8 cellular contexts compared by ENCODE assay signal in the genomic region with DNA sequence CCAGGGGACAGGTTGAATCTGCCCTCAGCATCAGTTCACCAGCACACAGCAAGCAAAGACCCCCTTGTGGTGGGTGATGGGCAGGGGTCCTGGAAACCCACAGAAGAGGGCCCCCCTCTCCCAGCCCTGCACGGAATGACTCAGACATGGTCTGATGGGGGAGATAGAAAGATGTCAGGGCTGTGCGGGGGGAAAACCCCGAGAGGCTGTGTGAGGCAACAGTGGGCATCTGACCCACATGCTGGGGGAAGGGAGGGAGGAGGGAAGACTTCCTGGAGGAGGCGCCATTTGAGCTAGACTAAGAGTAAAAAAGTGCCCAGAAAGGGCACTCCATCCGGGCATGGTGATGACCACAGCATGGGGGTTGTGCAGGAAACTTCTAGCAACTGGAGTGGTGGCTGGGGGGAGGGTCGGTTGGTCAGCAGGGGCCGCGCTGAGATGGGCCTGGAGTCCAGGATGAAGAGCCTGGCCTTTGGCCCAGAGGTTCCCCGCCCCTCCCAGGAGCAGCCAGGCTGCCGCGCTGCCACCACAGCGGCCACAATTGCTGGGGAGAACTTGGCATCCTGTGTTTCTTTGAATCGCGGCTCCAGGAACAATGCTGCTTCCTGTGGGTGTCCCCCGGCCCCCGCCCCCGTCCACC. TPM values are rescaled to one million over a fixed set of nuclear protein-coding genes. Genes with fewer than 3 reads are reported as not detected.
A peak's percentile ranks its signal among the peaks of the same experiment; 100 is the strongest.
DNase-seq lines count a peak whose midpoint lies in the region; ATAC-seq, FAIRE-seq and TF ChIP-seq lines count a peak whose summit lies in the region.

No MANE protein-coding gene starts in this region.

- no peaks in the 10 kb centered on the region for H3K9me3 Mint-ChIP-seq in IgD-negative memory B cell
- no peaks in the 10 kb centered on the region for H3K9me3 Mint-ChIP-seq in activated CD8-positive, alpha-beta T cell treated with anti-CD3 and anti-CD28 coated beads, Interleukin-2, amount 10 ng/mL, durations not matched to agents 7 days and 5 days (ENCODE audit: insufficient read depth)

- H3K4me3 ChIP-seq in AG09309 (ENCODE audit: control insufficient read depth, low read depth, low read length) (peak overlapping the region; percentile 62), endothelial cell of umbilical vein (replicated peaks in 1 of 3; ENCODE audit: insufficient read depth in 1 of 3, low read depth in 1 of 3, low read length in 3 of 3) (peak overlapping the region in 2 of 3 experiments; percentile 37 to 43), pancreas (peak overlapping the region; percentile 57 to 80 (median 76))

- FAIRE-seq in endothelial cell of umbilical vein (lab: Jason Lieb, UNC), result peak; percentile 92
- FAIRE-seq in pancreas (lab: Jason Lieb, UNC), result no peak

- H3K36me3 ChIP-seq in endothelial cell of umbilical vein (ENCODE audit: control insufficient read depth in 2 of 2, extremely low read depth in 1 of 2, insufficient read depth in 2 of 2, low read length in 2 of 2) (no peaks in the 10 kb centered on the region), pancreas (peaks cover 0 to 9% (median 0%) of the 10 kb centered on the region in 3 donors)

- H3K36me3 Mint-ChIP-seq in IgD-negative memory B cell, result peaks cover 7% of the 10 kb centered on the region
- peaks cover 43% of the 10 kb centered on the region for H3K36me3 Mint-ChIP-seq in activated CD8-positive, alpha-beta T cell treated with anti-CD3 and anti-CD28 coated beads, Interleukin-2, amount 10 ng/mL, durations not matched to agents 7 days and 5 days (ENCODE audit: low read depth)

- peak overlapping the region; percentile 38 for H3K9ac ChIP-seq in endothelial cell of umbilical vein (replicated peaks; ENCODE audit: extremely low read depth, insufficient read depth, low read length)

- peak overlapping the region; percentile 94 to 97 (median 96) for H3K4me3 Mint-ChIP-seq in IgD-negative memory B cell
- peak overlapping the region; percentile 98 for H3K4me3 Mint-ChIP-seq in activated CD8-positive, alpha-beta T cell treated with anti-CD3 and anti-CD28 coated beads, Interleukin-2, amount 10 ng/mL, durations not matched to agents 7 days and 5 days

- dilution Hi-C loops in endothelial cell of umbilical vein (cut with MboI; ENCODE audit: extremely low pct_ligation_motif_present, low sequenced_read_pairs), result no loop called here

- intact Hi-C loops in endothelial cell of umbilical vein (cut with micrococcal nuclease) (loop anchor here (1.0 to 10.0 kb wide), 5 partner anchors 7 to 120 kb away; a partner anchor contains a TSS), pancreas (cut with DNase I) (no loop called here)

- peak overlapping the region; percentile 84 to 89 (median 89) for H3K27ac Mint-ChIP-seq in IgD-negative memory B cell
- peak overlapping the region; percentile 93 for H3K27ac Mint-ChIP-seq in activated CD8-positive, alpha-beta T cell treated with anti-CD3 and anti-CD28 coated beads, Interleukin-2, amount 10 ng/mL, durations not matched to agents 7 days and 5 days

- peak; percentile 31 for ATAC-seq in activated CD8-positive, alpha-beta T cell treated with anti-CD3 and anti-CD28 coated beads, Interleukin-2, amount 10 ng/mL, durations not matched to agents 7 days and 5 days
- no peak for ATAC-seq in pancreas
- ATAC-seq in GM21529 (IDR thresholded peaks at IDR 0.05; ENCODE audit: unreplicated experiment), result no peak

- H3K27ac ChIP-seq in endothelial cell of umbilical vein (ENCODE audit: insufficient read depth, low read depth, low read length) (peak overlapping the region; percentile 60), pancreas (peak overlapping the region; percentile 84 to 94 (median 87))

- H2AFZ ChIP-seq in endothelial cell of umbilical vein (ENCODE audit: low read depth, low read length), result peak overlapping the region; percentile 46

- H3K4me1 Mint-ChIP-seq in IgD-negative memory B cell, result peaks cover 11 to 23% (median 23%) of the 10 kb centered on the region in 3 donors
- H3K4me1 Mint-ChIP-seq in activated CD8-positive, alpha-beta T cell treated with anti-CD3 and anti-CD28 coated beads, Interleukin-2, amount 10 ng/mL, durations not matched to agents 7 days and 5 days (ENCODE audit: low read depth), result peaks cover 45% of the 10 kb centered on the region

- whole genome bisulfite sequencing in pancreas, 2 donors, result 13% methylated on average over 13 to 17 of the region's 17 CpGs

- CTCF ChIA-PET in activated CD8-positive, alpha-beta T cell treated with anti-CD3 and anti-CD28 coated beads, Interleukin-2, amount 10 ng/mL, durations not matched to agents 7 days and 5 days (lab: Charles Lee), result interaction anchor here (0.6 to 1.8 kb wide), 5 partner anchors 11 to 189 kb away, joined by 3 to 7 read pairs (median 3); no protein-coding TSS in a partner anchor
- CTCF ChIA-PET in endothelial cell of umbilical vein (lab: Charles Lee), result interaction anchor here (0.6 to 1.4 kb wide), 3 partner anchors 29 to 70 kb away, joined by 3 to 4 read pairs (median 3); no protein-coding TSS in a partner anchor

- H3K9me1 ChIP-seq in endothelial cell of umbilical vein (replicated peaks; ENCODE audit: control insufficient read depth, extremely low read depth, insufficient read depth, low read length), result no peaks in the 10 kb centered on the region

- TF ChIP-seq CTCF in AG09309 (IDR thresholded peaks at IDR 0.05; ENCODE audit: control insufficient read depth, insufficient read depth, low read depth, low read length, missing control alignments), result no peak
- no peak for TF ChIP-seq CTCF in endothelial cell of umbilical vein (IDR thresholded peaks at IDR 0.05; ENCODE audit: extremely low read depth in 1 of 2, insufficient read depth in 1 of 2, low read depth in 1 of 2, low read length in 2 of 2)
- no peak for TF ChIP-seq CTCF in pancreas (IDR thresholded peaks at IDR 0.05)

- H3K4me1 ChIP-seq in endothelial cell of umbilical vein (ENCODE audit: control insufficient read depth, extremely low read depth, insufficient read depth, low read length), result peaks cover 40% of the 10 kb centered on the region
- peaks cover 19 to 55% (median 41%) of the 10 kb centered on the region in 3 donors for H3K4me1 ChIP-seq in pancreas

- DNase-seq in AG09309 (ENCODE audit: low read depth) (no peak), endothelial cell of umbilical vein (ENCODE audit: low read depth, low spot score) (peak; percentile 48), pancreas (peak in 4 of 6 donors; percentile 43 to 69 (median 54)), NCI-H1092 (lab: John Stamatoyannopoulos, UW) (no peak), NCI-H2107 treated with DMSO at 0.1 percent for 48 hours (lab: John Stamatoyannopoulos, UW; ENCODE audit: unreplicated experiment) (no peak)
- DNase-seq in activated CD8-positive, alpha-beta T cell treated with anti-CD3 and anti-CD28 coated beads, Interleukin-2, amount 10 ng/mL, durations not matched to agents 7 days and 5 days, result peak; percentile 89

- POLR2A ChIA-PET in activated CD8-positive, alpha-beta T cell treated with anti-CD3 and anti-CD28 coated beads, Interleukin-2, amount 10 ng/mL, durations not matched to agents 7 days and 5 days (lab: Charles Lee), result interaction anchor here (1.0 to 5.1 kb wide), 4 partner anchors 8 to 131 kb away, joined by 3 to 57 read pairs (median 8); no protein-coding TSS in a partner anchor
- POLR2A ChIA-PET in endothelial cell of umbilical vein (lab: Charles Lee), result no interaction called here

- no peak for TF ChIP-seq POLR2A in endothelial cell of umbilical vein (IDR thresholded peaks at IDR 0.05; ENCODE audit: low read depth, low read length)

- no peaks in the 10 kb centered on the region for H3K27me3 Mint-ChIP-seq in IgD-negative memory B cell
- H3K27me3 Mint-ChIP-seq in activated CD8-positive, alpha-beta T cell treated with anti-CD3 and anti-CD28 coated beads, Interleukin-2, amount 10 ng/mL, durations not matched to agents 7 days and 5 days (ENCODE audit: low read depth), result no peaks in the 10 kb centered on the region

- H4K20me1 ChIP-seq in endothelial cell of umbilical vein (replicated peaks; ENCODE audit: control insufficient read depth, extremely low read depth, insufficient read depth, low read length), result no peaks in the 10 kb centered on the region

- no peaks in the 10 kb centered on the region for H3K9me3 ChIP-seq in endothelial cell of umbilical vein (replicated peaks; ENCODE audit: control insufficient read depth, insufficient read depth, low read length)
- no peaks in the 10 kb centered on the region for H3K9me3 ChIP-seq in pancreas

- H3K4me2 ChIP-seq in endothelial cell of umbilical vein (ENCODE audit: insufficient read depth, low read length), result peak overlapping the region; percentile 52

- no peaks in the 10 kb centered on the region for H3K27me3 ChIP-seq in endothelial cell of umbilical vein (ENCODE audit: control insufficient read depth in 2 of 2, insufficient read depth in 2 of 2, low read length in 2 of 2)
- H3K27me3 ChIP-seq in pancreas, result no peaks in the 10 kb centered on the region

- H3K79me2 ChIP-seq in endothelial cell of umbilical vein (ENCODE audit: control insufficient read depth, insufficient read depth, low read length), result no peaks in the 10 kb centered on the region

- no TSS peak for BruUV-seq in endothelial cell of umbilical vein (replicated peaks; lab: Mats Ljungman, UMichigan)

RNA-seq across cellular contexts. Expression of a gene that starts 2.5 kb away (rescaled TPM):
- polyA plus RNA-seq in IgD-negative memory B cell, result 1.7 TPM
- total RNA-seq in activated CD8-positive, alpha-beta T cell treated with anti-CD3 and anti-CD28 coated beads, Interleukin-2, amount 10 ng/mL, durations not matched to agents 7 days and 5 days, result 100 to 1,000 TPM; 134 to 136 TPM
- total RNA-seq in endothelial cell of umbilical vein, result 12.6 and 15.1 TPM in 2 replicates
- polyA plus RNA-seq in endothelial cell of umbilical vein, result 13.1 and 14.8 TPM in 2 replicates
- 8.3 and 11.9 TPM in 2 replicates for polyA plus RNA-seq in endothelial cell of umbilical vein (2011; cell fraction: cytosol; rRNA removed)
- polyA plus RNA-seq in endothelial cell of umbilical vein (2011; cell fraction: nucleus; rRNA removed), result 9.8 and 11.4 TPM in 2 replicates
- polyA plus RNA-seq in endothelial cell of umbilical vein (2012), result 2.4 and 3.1 TPM in 2 replicates
- 9.5 and 10.4 TPM in 2 replicates for polyA minus RNA-seq in endothelial cell of umbilical vein
- polyA minus RNA-seq in endothelial cell of umbilical vein (2011; cell fraction: cytosol; rRNA and poly(A)+ RNA removed), result 7.8 TPM
- polyA minus RNA-seq in endothelial cell of umbilical vein (2011; cell fraction: nucleus; rRNA and poly(A)+ RNA removed), result 6.2 and 13.7 TPM in 2 replicates
- total RNA-seq in pancreas, result 10 to 100 TPM; 28.2 to 66.8 (median 41.5) TPM
- polyA plus RNA-seq in pancreas, result 10 to 100 TPM; 37.2 to 42.1 TPM

RNA-seq across cellular contexts. Expression of a gene that starts 33.3 kb away (rescaled TPM):
- polyA plus RNA-seq in IgD-negative memory B cell (39.4 TPM), endothelial cell of umbilical vein (31.1 and 40.3 TPM in 2 replicates), pancreas (10 to 100 TPM; 44.7 to 54.4 TPM)
- 10 to 100 TPM; 39.4 to 40.7 TPM for total RNA-seq in activated CD8-positive, alpha-beta T cell treated with anti-CD3 and anti-CD28 coated beads, Interleukin-2, amount 10 ng/mL, durations not matched to agents 7 days and 5 days
- total RNA-seq in endothelial cell of umbilical vein (31.6 and 32.2 TPM in 2 replicates), pancreas (10 to 100 TPM; 11.8 to 18.1 (median 13.6) TPM)
- polyA plus RNA-seq in endothelial cell of umbilical vein (2011; cell fraction: cytosol; rRNA removed), result 17.5 and 24.9 TPM in 2 replicates
- polyA plus RNA-seq in endothelial cell of umbilical vein (2011; cell fraction: nucleus; rRNA removed), result 64.9 and 75.7 TPM in 2 replicates
- 22.1 and 23.0 TPM in 2 replicates for polyA plus RNA-seq in endothelial cell of umbilical vein (2012)
- 13.8 and 14.1 TPM in 2 replicates for polyA minus RNA-seq in endothelial cell of umbilical vein
- 29.8 TPM for polyA minus RNA-seq in endothelial cell of umbilical vein (2011; cell fraction: cytosol; rRNA and poly(A)+ RNA removed)
- polyA minus RNA-seq in endothelial cell of umbilical vein (2011; cell fraction: nucleus; rRNA and poly(A)+ RNA removed), result 10.8 and 13.0 TPM in 2 replicates

RNA-seq across cellular contexts. Expression of a gene that starts 36.7 kb away (rescaled TPM):
- polyA plus RNA-seq in IgD-negative memory B cell (2.3 TPM), endothelial cell of umbilical vein (4.8 and 4.9 TPM in 2 replicates), pancreas (10 to 100 TPM in 1 of 2 donors, 1 to 10 TPM in 1; 8.8 to 10.9 TPM)
- 10 to 100 TPM; 11.6 to 12.4 TPM for total RNA-seq in activated CD8-positive, alpha-beta T cell treated with anti-CD3 and anti-CD28 coated beads, Interleukin-2, amount 10 ng/mL, durations not matched to agents 7 days and 5 days
- total RNA-seq in endothelial cell of umbilical vein (11.3 and 14.5 TPM in 2 replicates), pancreas (10 to 100 TPM in 4 of 6 donors, 1 to 10 TPM in 2; 8.8 to 14.1 (median 12.1) TPM)
- polyA plus RNA-seq in endothelial cell of umbilical vein (2011; cell fraction: cytosol; rRNA removed), result 5.5 and 5.8 TPM in 2 replicates
- polyA plus RNA-seq in endothelial cell of umbilical vein (2011; cell fraction: nucleus; rRNA removed), result 18.5 and 18.6 TPM in 2 replicates
- 6.0 and 9.1 TPM in 2 replicates for polyA plus RNA-seq in endothelial cell of umbilical vein (2012)
- polyA minus RNA-seq in endothelial cell of umbilical vein, result 9.3 and 13.5 TPM in 2 replicates
- 10.9 TPM for polyA minus RNA-seq in endothelial cell of umbilical vein (2011; cell fraction: cytosol; rRNA and poly(A)+ RNA removed)
- 7.7 and 8.8 TPM in 2 replicates for polyA minus RNA-seq in endothelial cell of umbilical vein (2011; cell fraction: nucleus; rRNA and poly(A)+ RNA removed)

RNA-seq across cellular contexts. Expression of a gene that starts 45.9 kb away (rescaled TPM):
- not detected for polyA plus RNA-seq in IgD-negative memory B cell
- not detected for total RNA-seq in activated CD8-positive, alpha-beta T cell treated with anti-CD3 and anti-CD28 coated beads, Interleukin-2, amount 10 ng/mL, durations not matched to agents 7 days and 5 days
- total RNA-seq in endothelial cell of umbilical vein, result not detected in 2 replicates
- not detected in 2 replicates for polyA plus RNA-seq in endothelial cell of umbilical vein
- polyA plus RNA-seq in endothelial cell of umbilical vein (2011; cell fraction: cytosol; rRNA removed), result not detected in 2 replicates
- polyA plus RNA-seq in endothelial cell of umbilical vein (2011; cell fraction: nucleus; rRNA removed), result not detected in 2 replicates
- not detected in 2 replicates for polyA plus RNA-seq in endothelial cell of umbilical vein (2012)
- not detected in 2 replicates for polyA minus RNA-seq in endothelial cell of umbilical vein
- not detected for polyA minus RNA-seq in endothelial cell of umbilical vein (2011; cell fraction: cytosol; rRNA and poly(A)+ RNA removed)
- not detected in 2 replicates for polyA minus RNA-seq in endothelial cell of umbilical vein (2011; cell fraction: nucleus; rRNA and poly(A)+ RNA removed)
- not detected for total RNA-seq in pancreas
- not detected for polyA plus RNA-seq in pancreas

Comparison
In these comparisons a context has a peak if more than half of its experiments do, and no peak if none do; other contexts are left out.
1. DNase-seq: peak in activated CD8-positive, alpha-beta T cell treated with anti-CD3 and anti-CD28 coated beads, Interleukin-2, amount 10 ng/mL, durations not matched to agents 7 days and 5 days (single experiment), endothelial cell of umbilical vein (single experiment) and pancreas (4 of 6); none in AG09309 (single experiment), NCI-H1092 (single experiment) and NCI-H2107 treated with DMSO at 0.1 percent for 48 hours (single experiment).
2. Peak in every context shown above with its lines, with median percentiles within 50 percentile points of each other: H3K4me3 ChIP-seq.